In genomic region chr1:81305997-81306452, GRCh38 we compare ENCODE assay signal across 8 cellular contexts.
DNase-seq lines count a peak whose midpoint lies in the region; ATAC-seq and TF ChIP-seq lines count a peak whose summit lies in the region.

No MANE protein-coding gene starts in this region.

- ATAC-seq in GM21515 (IDR thresholded peaks at IDR 0.05; ENCODE audit: unreplicated experiment) (peak; percentile 63), left ventricle myocardium superior (peak; percentile 92), HG02759 (IDR thresholded peaks at IDR 0.05; ENCODE audit: unreplicated experiment) (no peak), HG02571 (IDR thresholded peaks at IDR 0.05; ENCODE audit: unreplicated experiment) (no peak)

- H3K4me3 ChIP-seq in AG04450 (ENCODE audit: low read depth, low read length): peak overlapping the region; percentile 61
- peak overlapping the region; percentile 86 for H3K4me3 ChIP-seq in adipocyte (ENCODE audit: low read length)

- H3K9me3 ChIP-seq in AG04450 (ENCODE audit: control insufficient read depth, insufficient read depth, low read length) (no peaks in the 10 kb centered on the region), adipocyte (ENCODE audit: control insufficient read depth, low read length) (no peaks in the 10 kb centered on the region)

- peak overlapping the region; percentile 80 for H3K9ac ChIP-seq in adipocyte (ENCODE audit: low read length)

- POLR2A ChIA-PET in AG04450 (lab: Yijun Ruan, JAX): no interaction called here

- DNase-seq in AG04450 (ENCODE audit: low read depth, low spot score) (peak; percentile 21), NCI-H1417 treated with DMSO at 0.1 percent for 48 hours (lab: John Stamatoyannopoulos, UW) (peak; percentile 64), adipocyte (ENCODE audit: low read depth) (peak; percentile 66), left ventricle myocardium superior (no peak), renal cortical epithelial cell (ENCODE audit: low read depth) (peak; percentile 74)

- intact Hi-C loops in left ventricle myocardium superior (cut with micrococcal nuclease): no loop called here

- peaks cover 10% of the 10 kb centered on the region for H3K4me1 ChIP-seq in adipocyte (ENCODE audit: control insufficient read depth, insufficient read depth, low read length)

- CTCF ChIA-PET in AG04450 (lab: Charles Lee): interaction anchor here (0.6 to 1.2 kb wide), 8 partner anchors 11 to 496 kb away, joined by 3 to 8 read pairs (median 4); no protein-coding TSS in a partner anchor

- H3K27me3 ChIP-seq in AG04450 (ENCODE audit: control insufficient read depth, insufficient read depth, low read length) (no peaks in the 10 kb centered on the region), adipocyte (replicated peaks; ENCODE audit: control insufficient read depth, insufficient read depth, low read length) (no peaks in the 10 kb centered on the region)

- TF ChIP-seq CTCF in AG04450 (IDR thresholded peaks at IDR 0.05; ENCODE audit: low read depth, low read length): peak; percentile 45

- no peaks in the 10 kb centered on the region for H3K36me3 ChIP-seq in adipocyte (ENCODE audit: control insufficient read depth, insufficient read depth, low read length, severe bottlenecking)

- no peak overlapping the region for H3K27ac ChIP-seq in AG04450 (ENCODE audit: low read depth, low read length)

Comparison
In these comparisons a context has a peak if more than half of its experiments do, and no peak if none do; other contexts are left out.
1. ATAC-seq: peak in GM21515 (single experiment) and left ventricle myocardium superior (single experiment); none in HG02759 (single experiment) and HG02571 (single experiment).